ENCODE assay signal across 8 cellular contexts in the genomic region with DNA sequence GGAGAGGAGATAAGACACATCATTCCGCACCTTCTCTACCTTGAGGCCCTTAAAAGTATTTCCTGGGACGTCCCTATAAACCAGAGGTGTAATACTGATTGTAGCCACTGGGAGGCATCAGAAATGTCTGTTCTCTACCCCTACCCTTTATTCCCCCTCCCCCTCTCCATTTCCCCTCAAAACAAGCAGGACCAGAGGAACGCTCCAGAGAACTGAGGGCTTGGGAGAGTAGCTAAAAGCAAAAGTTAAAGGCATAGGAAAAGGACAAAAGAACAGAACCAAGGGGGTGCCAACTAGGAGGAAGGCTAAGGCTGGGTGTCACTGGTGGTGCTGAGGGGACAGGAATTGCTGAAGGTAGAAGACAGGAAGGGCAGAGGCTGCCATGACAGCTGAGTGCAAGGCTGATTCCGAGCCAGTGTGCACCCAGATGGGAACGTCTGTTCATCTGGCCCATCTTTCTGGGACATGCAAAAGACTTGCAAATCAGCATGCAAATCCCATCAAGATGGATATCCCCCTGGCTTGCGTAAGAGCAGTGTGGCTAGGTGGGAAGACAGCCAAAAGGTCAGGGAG. TPM values are rescaled to one million over a fixed set of nuclear protein-coding genes. Genes with fewer than 3 reads are reported as not detected.
DNase-seq lines count a peak whose midpoint lies in the region; ATAC-seq, FAIRE-seq and TF ChIP-seq lines count a peak whose summit lies in the region.

No MANE protein-coding gene starts in this region.

- peak overlapping the region; percentile 71 for H3K27ac Mint-ChIP-seq in dendritic cell treated with granulocyte-macrophage colony-stimulating factor and Interleukin-4, amounts not matched to agents 40 ng/mL and 50 ng/mL, for 4 days

- H3K36me3 Mint-ChIP-seq in dendritic cell treated with granulocyte-macrophage colony-stimulating factor and Interleukin-4, amounts not matched to agents 40 ng/mL and 50 ng/mL, for 4 days (ENCODE audit: low read depth): peaks cover 87% of the 10 kb centered on the region

- FAIRE-seq in HTR-8/SVneo (lab: Jason Lieb, UNC): peak; percentile 31

- peaks cover 65% of the 10 kb centered on the region for H3K4me1 Mint-ChIP-seq in dendritic cell treated with granulocyte-macrophage colony-stimulating factor and Interleukin-4, amounts not matched to agents 40 ng/mL and 50 ng/mL, for 4 days (ENCODE audit: low read depth)

- no peaks in the 10 kb centered on the region for H3K9me3 ChIP-seq in mucosa of descending colon

- ATAC-seq in SK-N-SH treated with all-trans-retinoic acid at 6 μM for 48 hours (peak; percentile 75), mucosa of descending colon (peak; percentile 82)

- H3K9me3 Mint-ChIP-seq in dendritic cell treated with granulocyte-macrophage colony-stimulating factor and Interleukin-4, amounts not matched to agents 40 ng/mL and 50 ng/mL, for 4 days: no peaks in the 10 kb centered on the region

- H3K4me3 Mint-ChIP-seq in dendritic cell treated with granulocyte-macrophage colony-stimulating factor and Interleukin-4, amounts not matched to agents 40 ng/mL and 50 ng/mL, for 4 days: no peak overlapping the region

- DNase-seq in NCI-H1436 (lab: John Stamatoyannopoulos, UW) (peak; percentile 56), NCI-H1436 treated with DMSO at 0.1 percent for 48 hours (lab: John Stamatoyannopoulos, UW) (no peak), HTR-8/SVneo (ENCODE audit: insufficient read length, low spot score) (peak; percentile 62), mucosa of descending colon (peak in 1 of 3 donors; percentile 82), DMS79 treated with DMSO at 0.1 percent for 48 hours (lab: John Stamatoyannopoulos, UW) (no peak), foreskin melanocyte (no peak)

- no peak overlapping the region for H3K4me3 ChIP-seq in mucosa of descending colon

- no peaks in the 10 kb centered on the region for H3K36me3 ChIP-seq in mucosa of descending colon (ENCODE audit: low read depth)

- no peak for TF ChIP-seq CTCF in mucosa of descending colon (IDR thresholded peaks at IDR 0.05)

- H3K27me3 Mint-ChIP-seq in dendritic cell treated with granulocyte-macrophage colony-stimulating factor and Interleukin-4, amounts not matched to agents 40 ng/mL and 50 ng/mL, for 4 days: no peaks in the 10 kb centered on the region

- peaks cover under 1% of the 10 kb centered on the region for H3K4me1 ChIP-seq in mucosa of descending colon (ENCODE audit: low read depth)

- intact Hi-C loops in dendritic cell treated with granulocyte-macrophage colony-stimulating factor and Interleukin-4, amounts not matched to agents 40 ng/mL and 50 ng/mL, for 4 days (cut with micrococcal nuclease): loop anchor here (2.0 kb wide), 1 partner anchor 82 kb away; no protein-coding TSS in a partner anchor
- intact Hi-C loops in mucosa of descending colon (cut with DNase I, micrococcal nuclease): loop anchor here in 1 of 2 donors (10.0 kb wide), 1 partner anchor 84 kb away; no protein-coding TSS in a partner anchor

TF ChIP-seq in SK-N-SH treated with all-trans-retinoic acid at 6 μM for 48 hours, 23 proteins besides CTCF, POLR2A, EP300 and RAD21:
- TF ChIP-seq BACH2 (CRISPR knock-in tag; IDR thresholded peaks at IDR 0.05; ENCODE audit: borderline replicate concordance) (no peak), PPARA (CRISPR knock-in tag; IDR thresholded peaks at IDR 0.05; ENCODE audit: borderline replicate concordance) (no peak), ESRRG (CRISPR knock-in tag; IDR thresholded peaks at IDR 0.05) (no peak), SNAI2 (CRISPR knock-in tag; IDR thresholded peaks at IDR 0.05) (no peak)
- TF ChIP-seq, protein P1, sequence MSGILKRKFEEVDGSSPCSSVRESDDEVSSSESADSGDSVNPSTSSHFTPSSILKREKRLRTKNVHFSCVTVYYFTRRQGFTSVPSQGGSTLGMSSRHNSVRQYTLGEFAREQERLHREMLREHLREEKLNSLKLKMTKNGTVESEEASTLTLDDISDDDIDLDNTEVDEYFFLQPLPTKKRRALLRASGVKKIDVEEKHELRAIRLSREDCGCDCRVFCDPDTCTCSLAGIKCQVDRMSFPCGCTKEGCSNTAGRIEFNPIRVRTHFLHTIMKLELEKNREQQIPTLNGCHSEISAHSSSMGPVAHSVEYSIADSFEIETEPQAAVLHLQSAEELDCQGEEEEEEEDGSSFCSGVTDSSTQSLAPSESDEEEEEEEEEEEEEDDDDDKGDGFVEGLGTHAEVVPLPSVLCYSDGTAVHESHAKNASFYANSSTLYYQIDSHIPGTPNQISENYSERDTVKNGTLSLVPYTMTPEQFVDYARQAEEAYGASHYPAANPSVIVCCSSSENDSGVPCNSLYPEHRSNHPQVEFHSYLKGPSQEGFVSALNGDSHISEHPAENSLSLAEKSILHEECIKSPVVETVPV (CRISPR knock-in tag; IDR thresholded peaks at IDR 0.05): no peak

RNA-seq across cellular contexts. Expression of gene CAMTA2, which starts 6.7 kb away (rescaled TPM):
- 10 to 100 TPM; 56.6 to 71.7 (median 57.1) TPM for total RNA-seq in mucosa of descending colon

RNA-seq across cellular contexts. Expression of gene SPAG7, which starts 13.1 kb away (rescaled TPM):
- total RNA-seq in mucosa of descending colon: 10 to 100 TPM; 41.3 to 54.0 (median 51.7) TPM

RNA-seq across cellular contexts. Expression of gene INCA1, which starts 16.6 kb away (rescaled TPM):
- 1 to 10 TPM; 1.8 to 4.5 (median 3.5) TPM for total RNA-seq in mucosa of descending colon

RNA-seq across cellular contexts. Expression of gene KIF1C, which starts 17.0 kb away (rescaled TPM):
- 100 to 1,000 TPM; 219 to 286 (median 273) TPM for total RNA-seq in mucosa of descending colon

RNA-seq across cellular contexts. Expression of gene ENO3, which starts 29.8 kb away (rescaled TPM):
- 10 to 100 TPM in 2 of 3 donors, 1 to 10 TPM in 1; 8.6 to 12.4 (median 10.1) TPM for total RNA-seq in mucosa of descending colon

Comparison
In these comparisons a context has a peak if more than half of its experiments do, and no peak if none do; other contexts are left out.
1. DNase-seq: peak in NCI-H1436 (single experiment) and HTR-8/SVneo (single experiment); none in NCI-H1436 treated with DMSO at 0.1 percent for 48 hours (single experiment), DMS79 treated with DMSO at 0.1 percent for 48 hours (single experiment) and foreskin melanocyte (single experiment).